In the genomic region with DNA sequence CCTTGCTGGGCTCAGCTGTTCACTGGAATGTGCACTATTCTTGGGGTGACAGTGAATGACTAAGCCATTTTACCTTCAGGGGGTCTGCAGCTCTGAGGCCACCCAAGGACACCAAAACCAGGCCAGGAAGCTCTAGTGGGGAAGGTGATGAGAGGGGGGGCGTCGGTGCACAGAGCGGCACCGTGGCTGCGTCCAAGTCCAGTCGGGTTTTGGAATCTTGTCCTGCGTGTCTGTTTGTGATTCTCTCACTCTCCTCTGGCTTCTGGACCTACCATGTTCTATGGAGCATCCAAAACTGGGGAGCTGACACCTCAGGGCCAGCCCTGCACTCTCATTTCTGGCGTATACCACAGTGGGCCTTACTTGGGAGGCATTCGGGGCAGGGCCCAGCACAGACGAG, we compare ENCODE assay signal across 19 cellular contexts.
A peak's percentile ranks its signal among the peaks of the same experiment; 100 is the strongest.
DNase-seq lines count a peak whose midpoint lies in the region; ATAC-seq, FAIRE-seq and TF ChIP-seq lines count a peak whose summit lies in the region.
"Had no signal": no experiment of that assay in that cellular context is flagged by ENCODE, and none has a peak within 500 bp of the region (broad histone marks: within the 10 kb centered on the region; RNA-seq: fewer than 3 reads in every experiment).

No MANE protein-coding gene starts in this region.

- H3K79me2 ChIP-seq in neural cell (replicated peaks; ENCODE audit: insufficient read depth, low read length), result no peaks in the 10 kb centered on the region

- H4K20me1 ChIP-seq in neural cell (ENCODE audit: insufficient read depth), result no peaks in the 10 kb centered on the region

- H2AFZ ChIP-seq in neural cell (ENCODE audit: low read depth, low read length), result no peak overlapping the region

- no peaks in the 10 kb centered on the region for H3K36me3 Mint-ChIP-seq in activated CD4-positive, alpha-beta memory T cell treated with anti-CD3 and anti-CD28 coated beads, Interleukin-2, amount 10 ng/mL, durations not matched to agents 7 days and 5 days (ENCODE audit: low read depth)
- H3K36me3 Mint-ChIP-seq: CD8-positive, alpha-beta memory T cell had no signal

- no peak for TF ChIP-seq EP300 in esophagus muscularis mucosa (IDR thresholded peaks at IDR 0.05)
- TF ChIP-seq EP300 in neural cell (conservative IDR thresholded peaks at IDR 0.05; ENCODE audit: poor library complexity, severe bottlenecking), result no peak

- FAIRE-seq in bronchial epithelial cell (lab: Jason Lieb, UNC), result peak; percentile 52
- FAIRE-seq: A204.1 had no signal

- H3K4me2 ChIP-seq in neural cell (ENCODE audit: low read length), result no peak overlapping the region

- no peaks in the 10 kb centered on the region for H3K9me3 ChIP-seq in esophagus muscularis mucosa
- H3K9me3 ChIP-seq in neural cell (ENCODE audit: low read length), result no peaks in the 10 kb centered on the region

- no peak overlapping the region for H3K4me3 ChIP-seq in bronchial epithelial cell (ENCODE audit: low read depth, low read length)
- H3K4me3 ChIP-seq in esophagus muscularis mucosa, result no peak overlapping the region
- H3K4me3 ChIP-seq in neural cell (ENCODE audit: low read length), result peak overlapping the region; percentile 27

- no peak overlapping the region for H3K4me3 Mint-ChIP-seq in activated CD4-positive, alpha-beta memory T cell treated with anti-CD3 and anti-CD28 coated beads, Interleukin-2, amount 10 ng/mL, durations not matched to agents 7 days and 5 days
- H3K4me3 Mint-ChIP-seq: CD8-positive, alpha-beta memory T cell had no signal

- CTCF ChIA-PET in activated CD4-positive, alpha-beta memory T cell treated with anti-CD3 and anti-CD28 coated beads, Interleukin-2, amount 10 ng/mL, durations not matched to agents 7 days and 5 days (lab: Charles Lee), result interaction anchor here (1.3 kb wide), 1 partner anchor 90 kb away, joined by 4 read pairs; no protein-coding TSS in a partner anchor

- no peak for TF ChIP-seq RAD21 in neural cell (conservative IDR thresholded peaks at IDR 0.05)

- H3K27me3 ChIP-seq in bronchial epithelial cell (ENCODE audit: control insufficient read depth, insufficient read depth, low read length) (no peaks in the 10 kb centered on the region), esophagus muscularis mucosa (peaks cover 0 to 2% (median 0%) of the 10 kb centered on the region in 4 donors), neural cell (ENCODE audit: insufficient read depth, low read depth, low read length) (no peaks in the 10 kb centered on the region)

- H3K27ac ChIP-seq in esophagus muscularis mucosa (replicated peaks in 1 of 4) (no peak overlapping the region), neural cell (ENCODE audit: low read length) (no peak overlapping the region), temporal lobe (ENCODE audit: low read depth, low read length) (peak overlapping the region; percentile 99)
- H3K27ac ChIP-seq: C4-2B had no signal

- no peak overlapping the region for H3K27ac Mint-ChIP-seq in activated CD4-positive, alpha-beta memory T cell treated with anti-CD3 and anti-CD28 coated beads, Interleukin-2, amount 10 ng/mL, durations not matched to agents 7 days and 5 days

- no peak overlapping the region for H3K9ac ChIP-seq in neural cell (ENCODE audit: low read length)

- H3K27me3 Mint-ChIP-seq in activated CD4-positive, alpha-beta memory T cell treated with anti-CD3 and anti-CD28 coated beads, Interleukin-2, amount 10 ng/mL, durations not matched to agents 7 days and 5 days, result no peaks in the 10 kb centered on the region

- H3K9me3 Mint-ChIP-seq in activated CD4-positive, alpha-beta memory T cell treated with anti-CD3 and anti-CD28 coated beads, Interleukin-2, amount 10 ng/mL, durations not matched to agents 7 days and 5 days, result no peaks in the 10 kb centered on the region
- H3K9me3 Mint-ChIP-seq: CD8-positive, alpha-beta memory T cell had no signal

- POLR2A ChIA-PET in activated CD4-positive, alpha-beta memory T cell treated with anti-CD3 and anti-CD28 coated beads, Interleukin-2, amount 10 ng/mL, durations not matched to agents 7 days and 5 days (lab: Charles Lee), result interaction anchor here (0.9 kb wide), 1 partner anchor 90 kb away, joined by 3 read pairs; no protein-coding TSS in a partner anchor

- no peak for TF ChIP-seq CTCF in bronchial epithelial cell (IDR thresholded peaks at IDR 0.05; ENCODE audit: insufficient read depth, low read length, severe bottlenecking)
- TF ChIP-seq CTCF in esophagus muscularis mucosa (IDR thresholded peaks at IDR 0.05), result no peak
- no peak for TF ChIP-seq CTCF in neural cell (IDR thresholded peaks at IDR 0.05; ENCODE audit: poor library complexity, severe bottlenecking)

- no peak for ATAC-seq in GM21576 (IDR thresholded peaks at IDR 0.05; ENCODE audit: unreplicated experiment)

- intact Hi-C loops in esophagus muscularis mucosa (cut with DNase I), result no loop called here

- no peak for TF ChIP-seq POLR2A in esophagus muscularis mucosa (IDR thresholded peaks at IDR 0.05; ENCODE audit: low read depth)

- H3K36me3 ChIP-seq in bronchial epithelial cell (ENCODE audit: control insufficient read depth, insufficient read depth, low read length) (no peaks in the 10 kb centered on the region), esophagus muscularis mucosa (no peaks in the 10 kb centered on the region), neural cell (ENCODE audit: insufficient read depth, low read length) (no peaks in the 10 kb centered on the region)

- no peaks in the 10 kb centered on the region for H3K9me2 ChIP-seq in neural cell (ENCODE audit: insufficient read depth, low read length)

- WGBS in esophagus muscularis mucosa, result 96% methylated on average over 10 of the region's 10 CpGs

- peaks cover 16% of the 10 kb centered on the region for H3K4me1 Mint-ChIP-seq in activated CD4-positive, alpha-beta memory T cell treated with anti-CD3 and anti-CD28 coated beads, Interleukin-2, amount 10 ng/mL, durations not matched to agents 7 days and 5 days
- H3K4me1 Mint-ChIP-seq: CD8-positive, alpha-beta memory T cell had no signal

- no peaks in the 10 kb centered on the region for H3F3A ChIP-seq in neural cell (ENCODE audit: insufficient read depth, low read length, poor library complexity, severe bottlenecking)

- H3K4me1 ChIP-seq in esophagus muscularis mucosa, result peaks cover 12 to 23% (median 16%) of the 10 kb centered on the region in 4 donors

- DNase-seq in bronchial epithelial cell (ENCODE audit: low read depth), result no peak
- peak; percentile 83 for DNase-seq in esophagus muscularis mucosa (ENCODE audit: extremely low spot score)
- DNase-seq in activated CD4-positive, alpha-beta memory T cell treated with anti-CD3 and anti-CD28 coated beads, Interleukin-2, amount 10 ng/mL, durations not matched to agents 7 days and 5 days, result no peak
- DNase-seq in dermis blood vessel endothelial cell, result no peak
- DNase-seq: Calu3; CD8-positive, alpha-beta memory T cell; DMS153; GDM1; Kasumi-1; NCI-H1694; NCI-H446; NCI-H526; OCI-M1; Right ventricle myocardium superior had no signal

TF ChIP-seq in neural cell, 6 proteins besides CTCF, POLR2A, EP300 and RAD21:
- TF ChIP-seq POLR2AphosphoS5 (IDR thresholded peaks at IDR 0.05), result no peak
- TF ChIP-seq EZH2 (IDR thresholded peaks at IDR 0.05; ENCODE audit: borderline replicate concordance, insufficient read depth, low read length, poor library complexity, severe bottlenecking), result no peak
- TF ChIP-seq, protein P1, sequence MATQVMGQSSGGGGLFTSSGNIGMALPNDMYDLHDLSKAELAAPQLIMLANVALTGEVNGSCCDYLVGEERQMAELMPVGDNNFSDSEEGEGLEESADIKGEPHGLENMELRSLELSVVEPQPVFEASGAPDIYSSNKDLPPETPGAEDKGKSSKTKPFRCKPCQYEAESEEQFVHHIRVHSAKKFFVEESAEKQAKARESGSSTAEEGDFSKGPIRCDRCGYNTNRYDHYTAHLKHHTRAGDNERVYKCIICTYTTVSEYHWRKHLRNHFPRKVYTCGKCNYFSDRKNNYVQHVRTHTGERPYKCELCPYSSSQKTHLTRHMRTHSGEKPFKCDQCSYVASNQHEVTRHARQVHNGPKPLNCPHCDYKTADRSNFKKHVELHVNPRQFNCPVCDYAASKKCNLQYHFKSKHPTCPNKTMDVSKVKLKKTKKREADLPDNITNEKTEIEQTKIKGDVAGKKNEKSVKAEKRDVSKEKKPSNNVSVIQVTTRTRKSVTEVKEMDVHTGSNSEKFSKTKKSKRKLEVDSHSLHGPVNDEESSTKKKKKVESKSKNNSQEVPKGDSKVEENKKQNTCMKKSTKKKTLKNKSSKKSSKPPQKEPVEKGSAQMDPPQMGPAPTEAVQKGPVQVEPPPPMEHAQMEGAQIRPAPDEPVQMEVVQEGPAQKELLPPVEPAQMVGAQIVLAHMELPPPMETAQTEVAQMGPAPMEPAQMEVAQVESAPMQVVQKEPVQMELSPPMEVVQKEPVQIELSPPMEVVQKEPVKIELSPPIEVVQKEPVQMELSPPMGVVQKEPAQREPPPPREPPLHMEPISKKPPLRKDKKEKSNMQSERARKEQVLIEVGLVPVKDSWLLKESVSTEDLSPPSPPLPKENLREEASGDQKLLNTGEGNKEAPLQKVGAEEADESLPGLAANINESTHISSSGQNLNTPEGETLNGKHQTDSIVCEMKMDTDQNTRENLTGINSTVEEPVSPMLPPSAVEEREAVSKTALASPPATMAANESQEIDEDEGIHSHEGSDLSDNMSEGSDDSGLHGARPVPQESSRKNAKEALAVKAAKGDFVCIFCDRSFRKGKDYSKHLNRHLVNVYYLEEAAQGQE (IDR thresholded peaks at IDR 0.05; ENCODE audit: borderline replicate concordance), result no peak
- no peak for TF ChIP-seq MXI1 (conservative IDR thresholded peaks at IDR 0.05; ENCODE audit: poor library complexity, severe bottlenecking)
- no peak for TF ChIP-seq SMC3 (conservative IDR thresholded peaks at IDR 0.05; ENCODE audit: poor library complexity)
- TF ChIP-seq TAF1 (IDR thresholded peaks at IDR 0.05; ENCODE audit: low read depth), result no peak
TF ChIP-seq in neural cell: peak in this region for 0.
